Comparison of ENCODE assay signal across 14 cellular contexts in genomic region chr6:30836431-30836866, GRCh38. TPM values are rescaled to one million over a fixed set of nuclear protein-coding genes. Genes with fewer than 3 reads are reported as not detected.
DNase-seq lines count a peak whose midpoint lies in the region; ATAC-seq and TF ChIP-seq lines count a peak whose summit lies in the region.
"Had no signal": no experiment of that assay in that cellular context is flagged by ENCODE, and none has a peak within 500 bp of the region (broad histone marks: within the 10 kb centered on the region; RNA-seq: fewer than 3 reads in every experiment).

No MANE protein-coding gene starts in this region.

- H3K27ac ChIP-seq in HEK293 (ENCODE audit: extremely low read depth, low read depth, low read length) (no peak overlapping the region), tibial nerve (peak overlapping the region in 3 of 4 donors; percentile 8 to 65 (median 42))
- H3K27ac ChIP-seq in naive thymus-derived CD4-positive, alpha-beta T cell (ENCODE audit: low read depth, low read length): no peak overlapping the region
- H3K27ac ChIP-seq: SJSA1, VCaP had no signal

- peaks cover 9% of the 10 kb centered on the region; the same call in 1 of the 2 replicates for H3K4me1 ChIP-seq in HEK293 (ENCODE audit: control insufficient read depth, insufficient read depth, low read length)
- peaks cover 0 to 19% (median 0%) of the 10 kb centered on the region in 4 donors for H3K4me1 ChIP-seq in tibial nerve
- H3K4me1 ChIP-seq in naive thymus-derived CD4-positive, alpha-beta T cell (ENCODE audit: control insufficient read depth in 2 of 2, insufficient read depth in 2 of 2, low read length in 2 of 2): peaks cover 1 to 20% of the 10 kb centered on the region in 2 donors

- CTCF ChIA-PET in HEK293 (lab: Yijun Ruan, JAX): interaction anchor here (0.6 to 20.6 kb wide), 10 partner anchors 8 to 261 kb away, joined by 3 to 332 read pairs (median 6); partner anchors contain the start of genes DDR1 and VARS2
- CTCF ChIA-PET in naive thymus-derived CD4-positive, alpha-beta T cell (lab: Charles Lee): interaction anchor here (0.6 to 14.8 kb wide), 4 partner anchors 8 to 100 kb away, joined by 3 to 172 read pairs (median 6); partner anchors contain the start of gene DDR1

- DNase-seq in choroid plexus epithelial cell (ENCODE audit: low read depth): peak; percentile 57
- DNase-seq in left lobe of liver (ENCODE audit: low spot score): no peak
- DNase-seq in tibial nerve (ENCODE audit: low spot score in 2 of 2): no peak
- no peak for DNase-seq in DMS79 (lab: John Stamatoyannopoulos, UW)
- no peak for DNase-seq in naive thymus-derived CD4-positive, alpha-beta T cell
- DNase-seq: activated T-cell treated with anti-CD3 and anti-CD28 coated beads, Interleukin-2, amount 50 U/mL, for 1 hour; erythroblast; MV-4-11; NCI-H510A treated with DMSO at 0.1 percent for 48 hours had no signal

- H3K4me3 ChIP-seq in HEK293 (ENCODE audit: low read depth, low read length) (no peak overlapping the region), choroid plexus epithelial cell (ENCODE audit: low read depth, low read length) (no peak overlapping the region), tibial nerve (no peak overlapping the region)
- H3K4me3 ChIP-seq in naive thymus-derived CD4-positive, alpha-beta T cell (ENCODE audit: low read length): no peak overlapping the region
- H3K4me3 ChIP-seq: SJSA1 had no signal

- H3K36me3 Mint-ChIP-seq in naive thymus-derived CD4-positive, alpha-beta T cell: peaks cover 0 to 4% (median 0%) of the 10 kb centered on the region in 5 donors

- no peak for TF ChIP-seq CTCF in HEK293 (tag by site-specific recombination; IDR thresholded peaks at IDR 0.05)
- no peak for TF ChIP-seq CTCF in choroid plexus epithelial cell (conservative IDR thresholded peaks at IDR 0.05; ENCODE audit: low read depth, low read length)
- no peak for TF ChIP-seq CTCF in tibial nerve (IDR thresholded peaks at IDR 0.05)

- peaks cover 25 to 58% (median 50%) of the 10 kb centered on the region in 7 donors for H3K4me1 Mint-ChIP-seq in naive thymus-derived CD4-positive, alpha-beta T cell

- ATAC-seq in left lobe of liver (peak; percentile 26), GM18868 (IDR thresholded peaks at IDR 0.05; ENCODE audit: unreplicated experiment) (no peak)
- no peak for ATAC-seq in naive thymus-derived CD4-positive, alpha-beta T cell

- no peaks in the 10 kb centered on the region for H3K27me3 Mint-ChIP-seq in naive thymus-derived CD4-positive, alpha-beta T cell

- POLR2A ChIA-PET in HEK293 (lab: Yijun Ruan, JAX): no interaction called here
- POLR2A ChIA-PET in naive thymus-derived CD4-positive, alpha-beta T cell (lab: Charles Lee): no interaction called here

- H3K9me3 ChIP-seq in HEK293 (ENCODE audit: control insufficient read depth, insufficient read depth, low read depth, low read length) (no peaks in the 10 kb centered on the region), tibial nerve (no peaks in the 10 kb centered on the region)
- no peaks in the 10 kb centered on the region for H3K9me3 ChIP-seq in naive thymus-derived CD4-positive, alpha-beta T cell (ENCODE audit: control insufficient read depth in 2 of 3, low read length in 3 of 3)
- H3K9me3 ChIP-seq: SJSA1 had no signal

- 53 to 74% methylated on average over 1 of the region's 1 CpG for WGBS in tibial nerve, 2 donors

- intact Hi-C loops in naive thymus-derived CD4-positive, alpha-beta T cell (cut with micrococcal nuclease): no loop called here

- peak overlapping the region in 1 of 9 donors; percentile 21 for H3K27ac Mint-ChIP-seq in naive thymus-derived CD4-positive, alpha-beta T cell

- H3K4me3 Mint-ChIP-seq in naive thymus-derived CD4-positive, alpha-beta T cell: no peak overlapping the region
- H3K4me3 Mint-ChIP-seq: neural crest cell had no signal

- no peak for TF ChIP-seq EP300 in tibial nerve (IDR thresholded peaks at IDR 0.05)

- TF ChIP-seq POLR2A in tibial nerve (IDR thresholded peaks at IDR 0.05): no peak

- H3K36me3 ChIP-seq in HEK293 (ENCODE audit: control insufficient read depth in 2 of 2, insufficient read depth in 1 of 2, low read length in 2 of 2) (no peaks in the 10 kb centered on the region), tibial nerve (no peaks in the 10 kb centered on the region)
- H3K36me3 ChIP-seq in naive thymus-derived CD4-positive, alpha-beta T cell (ENCODE audit: control insufficient read depth in 2 of 3, insufficient read depth in 3 of 3, low read length in 3 of 3): no peaks in the 10 kb centered on the region
- H3K36me3 ChIP-seq: SJSA1 had no signal

- no peaks in the 10 kb centered on the region for H3K27me3 ChIP-seq in tibial nerve
- H3K27me3 ChIP-seq in naive thymus-derived CD4-positive, alpha-beta T cell (ENCODE audit: control insufficient read depth in 2 of 2, insufficient read depth in 2 of 2, low read length in 2 of 2): no peaks in the 10 kb centered on the region
- H3K27me3 ChIP-seq: SJSA1 had no signal

- H3K9me3 Mint-ChIP-seq in naive thymus-derived CD4-positive, alpha-beta T cell: no peaks in the 10 kb centered on the region
- H3K9me3 Mint-ChIP-seq: neural crest cell had no signal

TF ChIP-seq in HEK293, 187 proteins besides CTCF, POLR2A, EP300 and RAD21 (continues in another document):
- TF ChIP-seq KLF9 (tag by site-specific recombination; IDR thresholded peaks at IDR 0.05; ENCODE audit: low read depth) (no peak), PRDM6 (tag by site-specific recombination; IDR thresholded peaks at IDR 0.05) (peak; percentile 99), ZBTB48 (tag by site-specific recombination; IDR thresholded peaks at IDR 0.05) (no peak), ZNF843 (tag by site-specific recombination; IDR thresholded peaks at IDR 0.05) (peak; percentile 77)
- TF ChIP-seq, protein P1, sequence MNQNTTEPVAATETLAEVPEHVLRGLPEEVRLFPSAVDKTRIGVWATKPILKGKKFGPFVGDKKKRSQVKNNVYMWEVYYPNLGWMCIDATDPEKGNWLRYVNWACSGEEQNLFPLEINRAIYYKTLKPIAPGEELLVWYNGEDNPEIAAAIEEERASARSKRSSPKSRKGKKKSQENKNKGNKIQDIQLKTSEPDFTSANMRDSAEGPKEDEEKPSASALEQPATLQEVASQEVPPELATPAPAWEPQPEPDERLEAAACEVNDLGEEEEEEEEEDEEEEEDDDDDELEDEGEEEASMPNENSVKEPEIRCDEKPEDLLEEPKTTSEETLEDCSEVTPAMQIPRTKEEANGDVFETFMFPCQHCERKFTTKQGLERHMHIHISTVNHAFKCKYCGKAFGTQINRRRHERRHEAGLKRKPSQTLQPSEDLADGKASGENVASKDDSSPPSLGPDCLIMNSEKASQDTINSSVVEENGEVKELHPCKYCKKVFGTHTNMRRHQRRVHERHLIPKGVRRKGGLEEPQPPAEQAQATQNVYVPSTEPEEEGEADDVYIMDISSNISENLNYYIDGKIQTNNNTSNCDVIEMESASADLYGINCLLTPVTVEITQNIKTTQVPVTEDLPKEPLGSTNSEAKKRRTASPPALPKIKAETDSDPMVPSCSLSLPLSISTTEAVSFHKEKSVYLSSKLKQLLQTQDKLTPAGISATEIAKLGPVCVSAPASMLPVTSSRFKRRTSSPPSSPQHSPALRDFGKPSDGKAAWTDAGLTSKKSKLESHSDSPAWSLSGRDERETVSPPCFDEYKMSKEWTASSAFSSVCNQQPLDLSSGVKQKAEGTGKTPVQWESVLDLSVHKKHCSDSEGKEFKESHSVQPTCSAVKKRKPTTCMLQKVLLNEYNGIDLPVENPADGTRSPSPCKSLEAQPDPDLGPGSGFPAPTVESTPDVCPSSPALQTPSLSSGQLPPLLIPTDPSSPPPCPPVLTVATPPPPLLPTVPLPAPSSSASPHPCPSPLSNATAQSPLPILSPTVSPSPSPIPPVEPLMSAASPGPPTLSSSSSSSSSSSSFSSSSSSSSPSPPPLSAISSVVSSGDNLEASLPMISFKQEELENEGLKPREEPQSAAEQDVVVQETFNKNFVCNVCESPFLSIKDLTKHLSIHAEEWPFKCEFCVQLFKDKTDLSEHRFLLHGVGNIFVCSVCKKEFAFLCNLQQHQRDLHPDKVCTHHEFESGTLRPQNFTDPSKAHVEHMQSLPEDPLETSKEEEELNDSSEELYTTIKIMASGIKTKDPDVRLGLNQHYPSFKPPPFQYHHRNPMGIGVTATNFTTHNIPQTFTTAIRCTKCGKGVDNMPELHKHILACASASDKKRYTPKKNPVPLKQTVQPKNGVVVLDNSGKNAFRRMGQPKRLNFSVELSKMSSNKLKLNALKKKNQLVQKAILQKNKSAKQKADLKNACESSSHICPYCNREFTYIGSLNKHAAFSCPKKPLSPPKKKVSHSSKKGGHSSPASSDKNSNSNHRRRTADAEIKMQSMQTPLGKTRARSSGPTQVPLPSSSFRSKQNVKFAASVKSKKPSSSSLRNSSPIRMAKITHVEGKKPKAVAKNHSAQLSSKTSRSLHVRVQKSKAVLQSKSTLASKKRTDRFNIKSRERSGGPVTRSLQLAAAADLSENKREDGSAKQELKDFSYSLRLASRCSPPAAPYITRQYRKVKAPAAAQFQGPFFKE (tag by site-specific recombination; IDR thresholded peaks at IDR 0.05; ENCODE audit: borderline replicate concordance): no peak

RNA-seq across cellular contexts. Expression of gene DDR1, which starts 47.9 kb away (rescaled TPM):
- total RNA-seq in left lobe of liver (5.1 TPM), tibial nerve (10 to 100 TPM; 36.7 to 60.1 (median 39.8) TPM)
- total RNA-seq in naive thymus-derived CD4-positive, alpha-beta T cell: 10 to 100 TPM; 13.7 to 23.8 (median 18.6) TPM
- 1 to 10 TPM; 1.8 to 8.6 TPM for polyA plus RNA-seq in naive thymus-derived CD4-positive, alpha-beta T cell

Comparison
In these comparisons a context has a peak if more than half of its experiments do, and no peak if none do; other contexts are left out.
1. H3K27ac ChIP-seq: peak in tibial nerve (3 of 4); none in HEK293 (single experiment) and naive thymus-derived CD4-positive, alpha-beta T cell (single experiment).